ENCODE assay signal across 1 cellular context in the genomic region with DNA sequence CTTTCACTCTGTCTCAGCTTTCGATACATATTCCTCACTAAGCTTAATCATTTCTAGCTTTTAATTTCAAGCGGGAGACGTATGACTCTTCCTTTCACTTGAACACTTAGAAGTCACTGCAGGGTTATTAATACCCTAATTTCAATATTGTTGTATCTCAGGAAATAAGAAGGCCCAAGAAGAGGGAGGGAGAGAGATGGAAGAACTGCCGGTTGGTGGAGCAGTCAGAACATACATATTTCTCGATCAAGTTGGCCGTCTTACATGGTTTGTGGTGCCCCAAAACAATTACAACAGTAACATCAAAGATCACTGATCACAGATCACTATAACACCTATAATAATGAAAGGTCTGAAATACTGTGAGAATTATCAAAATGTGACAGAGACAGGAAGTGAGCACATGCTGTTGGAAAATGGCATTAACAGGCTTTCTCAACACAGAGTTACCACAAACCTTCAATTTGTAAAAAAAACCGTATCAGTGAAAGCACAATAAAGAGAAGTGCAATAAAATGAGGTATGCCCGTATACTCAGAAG.
A peak's percentile ranks its signal among the peaks of the same experiment; 100 is the strongest.
TF ChIP-seq lines count a peak whose summit lies in the region.

No MANE protein-coding gene starts in this region.

TF ChIP-seq in GM12878, 131 proteins besides CTCF, POLR2A, EP300 and RAD21 (continued from another document):
- TF ChIP-seq, protein P1, sequence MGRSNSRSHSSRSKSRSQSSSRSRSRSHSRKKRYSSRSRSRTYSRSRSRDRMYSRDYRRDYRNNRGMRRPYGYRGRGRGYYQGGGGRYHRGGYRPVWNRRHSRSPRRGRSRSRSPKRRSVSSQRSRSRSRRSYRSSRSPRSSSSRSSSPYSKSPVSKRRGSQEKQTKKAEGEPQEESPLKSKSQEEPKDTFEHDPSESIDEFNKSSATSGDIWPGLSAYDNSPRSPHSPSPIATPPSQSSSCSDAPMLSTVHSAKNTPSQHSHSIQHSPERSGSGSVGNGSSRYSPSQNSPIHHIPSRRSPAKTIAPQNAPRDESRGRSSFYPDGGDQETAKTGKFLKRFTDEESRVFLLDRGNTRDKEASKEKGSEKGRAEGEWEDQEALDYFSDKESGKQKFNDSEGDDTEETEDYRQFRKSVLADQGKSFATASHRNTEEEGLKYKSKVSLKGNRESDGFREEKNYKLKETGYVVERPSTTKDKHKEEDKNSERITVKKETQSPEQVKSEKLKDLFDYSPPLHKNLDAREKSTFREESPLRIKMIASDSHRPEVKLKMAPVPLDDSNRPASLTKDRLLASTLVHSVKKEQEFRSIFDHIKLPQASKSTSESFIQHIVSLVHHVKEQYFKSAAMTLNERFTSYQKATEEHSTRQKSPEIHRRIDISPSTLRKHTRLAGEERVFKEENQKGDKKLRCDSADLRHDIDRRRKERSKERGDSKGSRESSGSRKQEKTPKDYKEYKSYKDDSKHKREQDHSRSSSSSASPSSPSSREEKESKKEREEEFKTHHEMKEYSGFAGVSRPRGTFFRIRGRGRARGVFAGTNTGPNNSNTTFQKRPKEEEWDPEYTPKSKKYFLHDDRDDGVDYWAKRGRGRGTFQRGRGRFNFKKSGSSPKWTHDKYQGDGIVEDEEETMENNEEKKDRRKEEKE (IDR thresholded peaks at IDR 0.05): no peak
- TF ChIP-seq RAD51 (IDR thresholded peaks at IDR 0.05): no peak
- TF ChIP-seq, protein P2, sequence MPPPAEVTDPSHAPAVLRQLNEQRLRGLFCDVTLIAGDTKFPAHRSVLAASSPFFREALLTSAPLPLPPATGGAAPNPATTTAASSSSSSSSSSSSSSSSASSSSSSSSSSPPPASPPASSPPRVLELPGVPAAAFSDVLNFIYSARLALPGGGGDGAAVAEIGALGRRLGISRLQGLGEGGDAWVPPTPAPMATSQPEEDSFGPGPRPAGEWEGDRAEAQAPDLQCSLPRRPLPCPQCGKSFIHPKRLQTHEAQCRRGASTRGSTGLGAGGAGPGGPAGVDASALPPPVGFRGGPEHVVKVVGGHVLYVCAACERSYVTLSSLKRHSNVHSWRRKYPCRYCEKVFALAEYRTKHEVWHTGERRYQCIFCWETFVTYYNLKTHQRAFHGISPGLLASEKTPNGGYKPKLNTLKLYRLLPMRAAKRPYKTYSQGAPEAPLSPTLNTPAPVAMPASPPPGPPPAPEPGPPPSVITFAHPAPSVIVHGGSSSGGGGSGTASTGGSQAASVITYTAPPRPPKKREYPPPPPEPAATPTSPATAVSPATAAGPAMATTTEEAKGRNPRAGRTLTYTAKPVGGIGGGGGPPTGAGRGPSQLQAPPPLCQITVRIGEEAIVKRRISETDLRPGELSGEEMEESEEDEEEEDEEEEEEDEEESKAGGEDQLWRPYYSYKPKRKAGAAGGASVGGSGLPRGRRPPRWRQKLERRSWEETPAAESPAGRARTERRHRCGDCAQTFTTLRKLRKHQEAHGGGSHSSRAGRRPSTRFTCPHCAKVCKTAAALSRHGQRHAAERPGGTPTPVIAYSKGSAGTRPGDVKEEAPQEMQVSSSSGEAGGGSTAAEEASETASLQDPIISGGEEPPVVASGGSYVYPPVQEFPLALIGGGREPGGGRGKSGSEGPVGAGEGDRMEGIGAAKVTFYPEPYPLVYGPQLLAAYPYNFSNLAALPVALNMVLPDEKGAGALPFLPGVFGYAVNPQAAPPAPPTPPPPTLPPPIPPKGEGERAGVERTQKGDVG (CRISPR knock-in tag; IDR thresholded peaks at IDR 0.05): no peak
- no peak for TF ChIP-seq ESRRA (IDR thresholded peaks at IDR 0.05; ENCODE audit: low read length)
- TF ChIP-seq DPF2 (IDR thresholded peaks at IDR 0.05): peak; percentile 50; the same call in 1 of the 2 replicates
- no peak for TF ChIP-seq HDAC2 (IDR thresholded peaks at IDR 0.05)
- TF ChIP-seq ZNF24 (IDR thresholded peaks at IDR 0.05): no peak
- no peak for TF ChIP-seq LARP7 (IDR thresholded peaks at IDR 0.05)
- TF ChIP-seq CHD2 (IDR thresholded peaks at IDR 0.05; ENCODE audit: borderline replicate concordance, low read depth, low read length): no peak
- TF ChIP-seq NFIC (IDR thresholded peaks at IDR 0.05; ENCODE audit: low read depth, low read length): peak; percentile 90
- TF ChIP-seq NRF1 (conservative IDR thresholded peaks at IDR 0.05; ENCODE audit: low read depth, low read length): no peak
- TF ChIP-seq, protein P3, sequence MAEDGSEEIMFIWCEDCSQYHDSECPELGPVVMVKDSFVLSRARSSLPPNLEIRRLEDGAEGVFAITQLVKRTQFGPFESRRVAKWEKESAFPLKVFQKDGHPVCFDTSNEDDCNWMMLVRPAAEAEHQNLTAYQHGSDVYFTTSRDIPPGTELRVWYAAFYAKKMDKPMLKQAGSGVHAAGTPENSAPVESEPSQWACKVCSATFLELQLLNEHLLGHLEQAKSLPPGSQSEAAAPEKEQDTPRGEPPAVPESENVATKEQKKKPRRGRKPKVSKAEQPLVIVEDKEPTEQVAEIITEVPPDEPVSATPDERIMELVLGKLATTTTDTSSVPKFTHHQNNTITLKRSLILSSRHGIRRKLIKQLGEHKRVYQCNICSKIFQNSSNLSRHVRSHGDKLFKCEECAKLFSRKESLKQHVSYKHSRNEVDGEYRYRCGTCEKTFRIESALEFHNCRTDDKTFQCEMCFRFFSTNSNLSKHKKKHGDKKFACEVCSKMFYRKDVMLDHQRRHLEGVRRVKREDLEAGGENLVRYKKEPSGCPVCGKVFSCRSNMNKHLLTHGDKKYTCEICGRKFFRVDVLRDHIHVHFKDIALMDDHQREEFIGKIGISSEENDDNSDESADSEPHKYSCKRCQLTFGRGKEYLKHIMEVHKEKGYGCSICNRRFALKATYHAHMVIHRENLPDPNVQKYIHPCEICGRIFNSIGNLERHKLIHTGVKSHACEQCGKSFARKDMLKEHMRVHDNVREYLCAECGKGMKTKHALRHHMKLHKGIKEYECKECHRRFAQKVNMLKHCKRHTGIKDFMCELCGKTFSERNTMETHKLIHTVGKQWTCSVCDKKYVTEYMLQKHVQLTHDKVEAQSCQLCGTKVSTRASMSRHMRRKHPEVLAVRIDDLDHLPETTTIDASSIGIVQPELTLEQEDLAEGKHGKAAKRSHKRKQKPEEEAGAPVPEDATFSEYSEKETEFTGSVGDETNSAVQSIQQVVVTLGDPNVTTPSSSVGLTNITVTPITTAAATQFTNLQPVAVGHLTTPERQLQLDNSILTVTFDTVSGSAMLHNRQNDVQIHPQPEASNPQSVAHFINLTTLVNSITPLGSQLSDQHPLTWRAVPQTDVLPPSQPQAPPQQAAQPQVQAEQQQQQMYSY (CRISPR knock-in tag; IDR thresholded peaks at IDR 0.05): no peak
- TF ChIP-seq NR2C2 (IDR thresholded peaks at IDR 0.05; ENCODE audit: borderline replicate concordance, control insufficient read depth, insufficient read length, low read depth): no peak
- TF ChIP-seq, protein P4, sequence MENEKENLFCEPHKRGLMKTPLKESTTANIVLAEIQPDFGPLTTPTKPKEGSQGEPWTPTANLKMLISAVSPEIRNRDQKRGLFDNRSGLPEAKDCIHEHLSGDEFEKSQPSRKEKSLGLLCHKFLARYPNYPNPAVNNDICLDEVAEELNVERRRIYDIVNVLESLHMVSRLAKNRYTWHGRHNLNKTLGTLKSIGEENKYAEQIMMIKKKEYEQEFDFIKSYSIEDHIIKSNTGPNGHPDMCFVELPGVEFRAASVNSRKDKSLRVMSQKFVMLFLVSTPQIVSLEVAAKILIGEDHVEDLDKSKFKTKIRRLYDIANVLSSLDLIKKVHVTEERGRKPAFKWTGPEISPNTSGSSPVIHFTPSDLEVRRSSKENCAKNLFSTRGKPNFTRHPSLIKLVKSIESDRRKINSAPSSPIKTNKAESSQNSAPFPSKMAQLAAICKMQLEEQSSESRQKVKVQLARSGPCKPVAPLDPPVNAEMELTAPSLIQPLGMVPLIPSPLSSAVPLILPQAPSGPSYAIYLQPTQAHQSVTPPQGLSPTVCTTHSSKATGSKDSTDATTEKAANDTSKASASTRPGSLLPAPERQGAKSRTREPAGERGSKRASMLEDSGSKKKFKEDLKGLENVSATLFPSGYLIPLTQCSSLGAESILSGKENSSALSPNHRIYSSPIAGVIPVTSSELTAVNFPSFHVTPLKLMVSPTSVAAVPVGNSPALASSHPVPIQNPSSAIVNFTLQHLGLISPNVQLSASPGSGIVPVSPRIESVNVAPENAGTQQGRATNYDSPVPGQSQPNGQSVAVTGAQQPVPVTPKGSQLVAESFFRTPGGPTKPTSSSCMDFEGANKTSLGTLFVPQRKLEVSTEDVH (IDR thresholded peaks at IDR 0.05; ENCODE audit: low read depth, partially characterized antibody): no peak
- TF ChIP-seq EGR1 (IDR thresholded peaks at IDR 0.05; ENCODE audit: borderline replicate concordance in 1 of 2, low read depth in 2 of 2, low read length in 2 of 2): no peak
- TF ChIP-seq KDM1A (IDR thresholded peaks at IDR 0.05; ENCODE audit: borderline replicate concordance): no peak
- TF ChIP-seq, protein P5, sequence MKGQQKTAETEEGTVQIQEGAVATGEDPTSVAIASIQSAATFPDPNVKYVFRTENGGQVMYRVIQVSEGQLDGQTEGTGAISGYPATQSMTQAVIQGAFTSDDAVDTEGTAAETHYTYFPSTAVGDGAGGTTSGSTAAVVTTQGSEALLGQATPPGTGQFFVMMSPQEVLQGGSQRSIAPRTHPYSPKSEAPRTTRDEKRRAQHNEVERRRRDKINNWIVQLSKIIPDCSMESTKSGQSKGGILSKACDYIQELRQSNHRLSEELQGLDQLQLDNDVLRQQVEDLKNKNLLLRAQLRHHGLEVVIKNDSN (IDR thresholded peaks at IDR 0.05; ENCODE audit: borderline replicate concordance, extremely low read length, insufficient read depth, low read depth, low read length): no peak
- peak; percentile 38; the same call in 1 of the 2 replicates for TF ChIP-seq PML (IDR thresholded peaks at IDR 0.05; ENCODE audit: low read length)
TF ChIP-seq in GM12878: peak in this region for 18.
